Comparison of ENCODE assay signal across 15 cellular contexts in genomic region chr13:114079601-114080536, GRCh38. TPM values are rescaled to one million over a fixed set of nuclear protein-coding genes. Genes with fewer than 3 reads are reported as not detected.
DNase-seq lines count a peak whose midpoint lies in the region; ATAC-seq and TF ChIP-seq lines count a peak whose summit lies in the region.
"Had no signal": no experiment of that assay in that cellular context is flagged by ENCODE, and none has a peak within 500 bp of the region (broad histone marks: within the 10 kb centered on the region; RNA-seq: fewer than 3 reads in every experiment).

No MANE protein-coding gene starts in this region.

- CTCF ChIA-PET in activated naive CD4-positive, alpha-beta T cell treated with anti-CD3 and anti-CD28 coated beads for 36 hours (lab: Charles Lee) = no interaction called here
- CTCF ChIA-PET in Calu3 (lab: Charles Lee) = no interaction called here

- H3K27me3 Mint-ChIP-seq in activated naive CD4-positive, alpha-beta T cell treated with anti-CD3 and anti-CD28 coated beads, Interleukin-2, amount 50 U/mL, for 24 hours = no peaks in the 10 kb centered on the region
- no peaks in the 10 kb centered on the region for H3K27me3 Mint-ChIP-seq in activated naive CD4-positive, alpha-beta T cell treated with anti-CD3 and anti-CD28 coated beads for 36 hours (ENCODE audit: low read depth)
- H3K27me3 Mint-ChIP-seq in endodermal cell (ENCODE audit: insufficient read depth) (no peaks in the 10 kb centered on the region), Calu3 (ENCODE audit: unreplicated experiment) (no peaks in the 10 kb centered on the region)
- no peaks in the 10 kb centered on the region for H3K27me3 Mint-ChIP-seq in naive thymus-derived CD8-positive, alpha-beta T cell

- TF ChIP-seq CTCF in endodermal cell (conservative IDR thresholded peaks at IDR 0.05) (no peak), uterus (IDR thresholded peaks at IDR 0.05) (no peak), Calu3 (IDR thresholded peaks at IDR 0.05; ENCODE audit: unreplicated experiment) (no peak)

- no peak overlapping the region for H3K4me3 Mint-ChIP-seq in activated naive CD4-positive, alpha-beta T cell treated with anti-CD3 and anti-CD28 coated beads, Interleukin-2, amount 50 U/mL, for 24 hours
- H3K4me3 Mint-ChIP-seq in activated naive CD4-positive, alpha-beta T cell treated with anti-CD3 and anti-CD28 coated beads for 36 hours = no peak overlapping the region
- no peak overlapping the region for H3K4me3 Mint-ChIP-seq in endodermal cell
- H3K4me3 Mint-ChIP-seq in naive thymus-derived CD8-positive, alpha-beta T cell = peak overlapping the region in 6 of 10 donors; percentile 38 to 80 (median 60)
- no peak overlapping the region for H3K4me3 Mint-ChIP-seq in Calu3 (ENCODE audit: low read depth, unreplicated experiment)
- H3K4me3 Mint-ChIP-seq: neural crest cell had no signal

- TF ChIP-seq POLR2A in uterus (IDR thresholded peaks at IDR 0.05) = no peak

- no peak for DNase-seq in activated naive CD4-positive, alpha-beta T cell treated with anti-CD3 and anti-CD28 coated beads for 36 hours
- DNase-seq in endodermal cell = peak; percentile 38
- peak in 1 of 10 donors; percentile 45 for DNase-seq in naive thymus-derived CD8-positive, alpha-beta T cell
- DNase-seq in uterus = peak; percentile 24 to 25
- no peak for DNase-seq in Calu3
- DNase-seq: activated CD4-positive, alpha-beta T cell treated with anti-CD3 and anti-CD28 coated beads for 48 hours; heart right ventricle; MG63; NCI-H2029; NCI-H526 treated with DMSO at 0.1 percent for 48 hours; T-helper 2 cell had no signal

- peak overlapping the region; percentile 49 for H3K27ac ChIP-seq in endodermal cell (ENCODE audit: low read depth, low read length)
- peak overlapping the region; percentile 80 to 83 for H3K27ac ChIP-seq in uterus

- POLR2A ChIA-PET in naive thymus-derived CD8-positive, alpha-beta T cell (lab: Charles Lee) = interaction anchor here (0.5 kb wide), 1 partner anchor 144 kb away, joined by 3 read pairs; no protein-coding TSS in a partner anchor

- BruUV-seq in Calu3 (replicated peaks; lab: Mats Ljungman, UMichigan) = no TSS peak

- no peak overlapping the region for H3K9ac ChIP-seq in endodermal cell (ENCODE audit: extremely low read depth, low read length, poor library complexity, severe bottlenecking)

- ATAC-seq in naive thymus-derived CD8-positive, alpha-beta T cell = no peak
- ATAC-seq in HG03460 (IDR thresholded peaks at IDR 0.05; ENCODE audit: unreplicated experiment) = no peak
- ATAC-seq in GM21786 (IDR thresholded peaks at IDR 0.05; ENCODE audit: unreplicated experiment) = no peak

- H3K27ac Mint-ChIP-seq in activated naive CD4-positive, alpha-beta T cell treated with anti-CD3 and anti-CD28 coated beads, Interleukin-2, amount 50 U/mL, for 24 hours = peak overlapping the region; percentile 77
- no peak overlapping the region for H3K27ac Mint-ChIP-seq in activated naive CD4-positive, alpha-beta T cell treated with anti-CD3 and anti-CD28 coated beads for 36 hours
- no peak overlapping the region for H3K27ac Mint-ChIP-seq in endodermal cell
- H3K27ac Mint-ChIP-seq in naive thymus-derived CD8-positive, alpha-beta T cell = peak overlapping the region in 8 of 10 donors; percentile 33 to 91 (median 64)
- H3K27ac Mint-ChIP-seq in Calu3 (ENCODE audit: unreplicated experiment) = no peak overlapping the region

- intact Hi-C loops in activated naive CD4-positive, alpha-beta T cell treated with anti-CD3 and anti-CD28 coated beads for 36 hours (cut with micrococcal nuclease) = no loop called here
- intact Hi-C loops in uterus (cut with DNase I; ENCODE audit: low total_unique reads) = no loop called here
- intact Hi-C loops in Calu3 (cut with micrococcal nuclease; ENCODE audit: unreplicated experiment) = no loop called here

- H3K9me3 ChIP-seq in endodermal cell (ENCODE audit: control insufficient read depth, low read length) = no peaks in the 10 kb centered on the region
- H3K9me3 ChIP-seq in uterus = no peaks in the 10 kb centered on the region
- H3K9me3 ChIP-seq: heart right ventricle, MG63 had no signal

- H3K4me3 ChIP-seq in endodermal cell (ENCODE audit: low read length) (no peak overlapping the region), uterus (no peak overlapping the region)
- H3K4me3 ChIP-seq: heart right ventricle, MG63 had no signal

- peaks cover 2% of the 10 kb centered on the region for H3K36me3 Mint-ChIP-seq in activated naive CD4-positive, alpha-beta T cell treated with anti-CD3 and anti-CD28 coated beads, Interleukin-2, amount 50 U/mL, for 24 hours
- peaks cover 11% of the 10 kb centered on the region for H3K36me3 Mint-ChIP-seq in activated naive CD4-positive, alpha-beta T cell treated with anti-CD3 and anti-CD28 coated beads for 36 hours (ENCODE audit: low read depth)
- peaks cover 9% of the 10 kb centered on the region for H3K36me3 Mint-ChIP-seq in endodermal cell (ENCODE audit: low read depth)
- H3K36me3 Mint-ChIP-seq in naive thymus-derived CD8-positive, alpha-beta T cell = peaks cover 0 to 54% (median 12%) of the 10 kb centered on the region in 3 donors
- H3K36me3 Mint-ChIP-seq in Calu3 (ENCODE audit: insufficient read depth, unreplicated experiment) = no peaks in the 10 kb centered on the region

- H3K4me1 ChIP-seq in endodermal cell (ENCODE audit: control insufficient read depth, insufficient read depth, low read length) (no peaks in the 10 kb centered on the region), uterus (peaks cover 3 to 14% of the 10 kb centered on the region in 2 donors)

- H3K27me3 ChIP-seq in endodermal cell (ENCODE audit: control insufficient read depth, insufficient read depth, low read length, poor library complexity, severe bottlenecking) (no peaks in the 10 kb centered on the region), uterus (no peaks in the 10 kb centered on the region)
- H3K27me3 ChIP-seq: heart right ventricle, MG63 had no signal

- no peaks in the 10 kb centered on the region for H3K36me3 ChIP-seq in endodermal cell (ENCODE audit: control insufficient read depth, insufficient read depth, low read length)
- H3K36me3 ChIP-seq in uterus = no peaks in the 10 kb centered on the region

- WGBS in endodermal cell (ENCODE audit: insufficient coverage in 1 of 2, insufficient read length in 1 of 2), 2 experiments = 88 to 93% methylated on average over 27 to 37 of the region's 37 CpGs

- H3K9me3 Mint-ChIP-seq in activated naive CD4-positive, alpha-beta T cell treated with anti-CD3 and anti-CD28 coated beads, Interleukin-2, amount 50 U/mL, for 24 hours = no peaks in the 10 kb centered on the region
- H3K9me3 Mint-ChIP-seq in activated naive CD4-positive, alpha-beta T cell treated with anti-CD3 and anti-CD28 coated beads for 36 hours = no peaks in the 10 kb centered on the region
- peaks cover 6% of the 10 kb centered on the region for H3K9me3 Mint-ChIP-seq in endodermal cell
- H3K9me3 Mint-ChIP-seq in naive thymus-derived CD8-positive, alpha-beta T cell = peaks cover 0 to 11% (median 0%) of the 10 kb centered on the region in 9 donors
- H3K9me3 Mint-ChIP-seq in Calu3 (ENCODE audit: low read depth, unreplicated experiment) = no peaks in the 10 kb centered on the region
- H3K9me3 Mint-ChIP-seq: neural crest cell had no signal

- peaks cover 48% of the 10 kb centered on the region for H3K4me1 Mint-ChIP-seq in activated naive CD4-positive, alpha-beta T cell treated with anti-CD3 and anti-CD28 coated beads, Interleukin-2, amount 50 U/mL, for 24 hours
- peaks cover 53% of the 10 kb centered on the region for H3K4me1 Mint-ChIP-seq in activated naive CD4-positive, alpha-beta T cell treated with anti-CD3 and anti-CD28 coated beads for 36 hours (ENCODE audit: low read depth)
- H3K4me1 Mint-ChIP-seq in endodermal cell (peaks cover 4% of the 10 kb centered on the region), Calu3 (ENCODE audit: low read depth, unreplicated experiment) (no peaks in the 10 kb centered on the region)
- peaks cover 27 to 72% (median 60%) of the 10 kb centered on the region in 4 donors for H3K4me1 Mint-ChIP-seq in naive thymus-derived CD8-positive, alpha-beta T cell

RNA-seq across cellular contexts. Expression of gene RASA3, which starts 52.6 kb away (rescaled TPM):
- total RNA-seq in activated naive CD4-positive, alpha-beta T cell treated with anti-CD3 and anti-CD28 coated beads for 36 hours = 10 to 100 TPM; 48.3 to 48.8 TPM
- total RNA-seq in endodermal cell = 10 to 100 TPM in 1 of 2 donors, 1 to 10 TPM in 1; 6.3 to 12.0 TPM
- 27.0 TPM for polyA plus RNA-seq in endodermal cell (2013, experiment 1 of 2)
- 25.2 TPM for polyA plus RNA-seq in endodermal cell (2013, experiment 2 of 2)
- 100 to 1,000 TPM; 194 to 196 TPM for total RNA-seq in naive thymus-derived CD8-positive, alpha-beta T cell
- polyA plus RNA-seq in naive thymus-derived CD8-positive, alpha-beta T cell = 100 to 1,000 TPM in 2 of 3 donors, 10 to 100 TPM in 1; 62.2 to 169 (median 105) TPM
- total RNA-seq in uterus = 10 to 100 TPM in 3 of 4 donors, 1 to 10 TPM in 1; 8.5 to 31.6 (median 17.2) TPM
- 0.26 and 0.49 TPM in 2 replicates for total RNA-seq in Calu3 (2022)

Comparison
In these comparisons a context has a peak if more than half of its experiments do, and no peak if none do; other contexts are left out.
1. H3K27ac Mint-ChIP-seq: peak in activated naive CD4-positive, alpha-beta T cell treated with anti-CD3 and anti-CD28 coated beads, Interleukin-2, amount 50 U/mL, for 24 hours (single experiment) and naive thymus-derived CD8-positive, alpha-beta T cell (8 of 10); none in activated naive CD4-positive, alpha-beta T cell treated with anti-CD3 and anti-CD28 coated beads for 36 hours (single experiment), endodermal cell (single experiment) and Calu3 (single experiment).
2. H3K4me3 Mint-ChIP-seq: peak in naive thymus-derived CD8-positive, alpha-beta T cell (6 of 10); none in activated naive CD4-positive, alpha-beta T cell treated with anti-CD3 and anti-CD28 coated beads, Interleukin-2, amount 50 U/mL, for 24 hours (single experiment), activated naive CD4-positive, alpha-beta T cell treated with anti-CD3 and anti-CD28 coated beads for 36 hours (single experiment), endodermal cell (single experiment) and Calu3 (single experiment).
3. DNase-seq: peak in endodermal cell (single experiment) and uterus (2 of 2); none in activated naive CD4-positive, alpha-beta T cell treated with anti-CD3 and anti-CD28 coated beads for 36 hours (single experiment) and Calu3 (single experiment).